Comparison of ENCODE assay signal across 8 cellular contexts in the genomic region with DNA sequence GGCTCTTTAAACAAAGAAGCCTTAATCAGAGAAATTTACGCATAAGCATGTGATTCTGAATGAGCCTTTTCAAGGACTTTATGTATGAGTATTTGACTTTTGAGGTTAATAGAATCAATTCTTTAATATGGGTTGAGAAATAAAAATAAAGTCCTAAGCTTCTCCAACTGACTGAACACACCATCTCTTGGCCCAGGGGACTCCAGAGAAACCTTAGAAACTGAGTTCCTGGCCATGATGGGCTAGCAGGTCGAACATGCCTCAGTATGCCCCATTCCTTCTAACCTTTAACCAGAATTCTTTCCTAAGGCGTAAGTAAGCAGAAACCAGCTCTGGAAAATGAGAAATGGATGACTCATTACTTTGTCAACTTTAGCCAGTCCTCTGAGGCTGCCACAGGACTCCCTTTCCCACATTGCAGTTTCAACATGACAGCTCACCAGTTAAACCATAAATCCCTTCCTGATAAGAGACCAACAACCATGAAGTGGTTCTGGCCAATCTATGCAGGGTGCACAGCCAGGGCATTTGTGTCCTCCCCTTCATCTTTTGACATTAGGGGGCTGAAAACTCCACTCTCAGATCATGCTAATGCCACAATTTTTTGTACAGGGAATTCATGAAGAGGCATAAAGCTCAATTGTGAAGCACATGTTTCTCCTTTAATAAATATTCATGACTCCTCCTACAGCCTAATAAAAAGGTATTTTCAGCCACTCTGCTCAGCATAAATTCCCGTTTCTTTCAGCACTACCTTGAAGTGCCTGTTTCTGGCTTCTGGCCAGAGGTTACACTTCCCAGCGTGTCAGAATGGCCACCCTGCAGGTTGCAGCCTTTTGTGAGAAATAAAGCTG. TPM values are rescaled to one million over a fixed set of nuclear protein-coding genes. Genes with fewer than 3 reads are reported as not detected.
A peak's percentile ranks its signal among the peaks of the same experiment; 100 is the strongest.
DNase-seq lines count a peak whose midpoint lies in the region; ATAC-seq and TF ChIP-seq lines count a peak whose summit lies in the region.

No MANE protein-coding gene starts in this region.

- POLR2A ChIA-PET in IMR-90 (lab: Charles Lee; ENCODE audit: unreplicated experiment) = interaction anchor here (1.3 kb wide), 1 partner anchor 71 kb away, joined by 4 read pairs; no protein-coding TSS in a partner anchor

- peak overlapping the region; percentile 41; the same call in 1 of the 2 replicates for H3K56ac ChIP-seq in IMR-90 (ENCODE audit: extremely low read depth, insufficient read depth, low read length)

- peak overlapping the region; percentile 79; the same call in 1 of the 2 replicates for H3K23ac ChIP-seq in IMR-90 (ENCODE audit: low read depth, low read length)

- peak overlapping the region; percentile 75; the same call in 2 of the 3 replicates for H2BK15ac ChIP-seq in IMR-90 (ENCODE audit: low read depth, low read length)

- peak overlapping the region; percentile 80 for H4K91ac ChIP-seq in IMR-90 (ENCODE audit: insufficient read depth, low read depth, low read length)

- CTCF ChIA-PET in IMR-90 (lab: Yijun Ruan, JAX) = interaction anchor here (0.6 to 1.1 kb wide), 2 partner anchors 11 to 344 kb away, joined by 4 to 6 read pairs; no protein-coding TSS in a partner anchor

- 13% methylated on average over 1 of the region's 5 CpGs; no CpG with 5 or more reads in 1 of the 2 experiments for WGBS in IMR-90 (ENCODE audit: extremely low coverage in 2 of 2, insufficient read length in 1 of 2), 2 experiments
- 45 to 50% methylated on average over 5 of the region's 5 CpGs for WGBS in heart right ventricle, 2 donors

- peak overlapping the region; percentile 86 for H2BK5ac ChIP-seq in IMR-90 (ENCODE audit: low read depth, low read length, poor library complexity, severe bottlenecking)

- no peak overlapping the region for H3K27ac Mint-ChIP-seq in activated CD4-positive, alpha-beta T cell treated with anti-CD3 and anti-CD28 coated beads, Interleukin-2, amount 10 ng/mL, durations not matched to agents 24 days and 14 days
- no peak overlapping the region for H3K27ac Mint-ChIP-seq in stimulated activated effector memory CD8-positive, alpha-beta T cell treated with anti-CD3 and anti-CD28 coated beads, Interleukin-12 subunit alpha, Interleukin-12 subunit beta, amount 100 ng/mL, for 72 hours

- no peaks in the 10 kb centered on the region for H3K36me3 ChIP-seq in IMR-90 (ENCODE audit: control insufficient read depth, insufficient read depth, low read length)
- H3K36me3 ChIP-seq in heart right ventricle = no peaks in the 10 kb centered on the region

- H4K5ac ChIP-seq in IMR-90 (ENCODE audit: low read depth, low read length) = no peak overlapping the region

- H3K27me3 ChIP-seq in IMR-90 (ENCODE audit: control insufficient read depth, insufficient read depth, low read length) = no peaks in the 10 kb centered on the region
- no peaks in the 10 kb centered on the region for H3K27me3 ChIP-seq in heart right ventricle

- TF ChIP-seq CTCF in IMR-90 (conservative IDR thresholded peaks at IDR 0.05; ENCODE audit: low read depth, low read length) = no peak
- no peak for TF ChIP-seq CTCF in heart right ventricle (IDR thresholded peaks at IDR 0.05)

- H3K4me3 ChIP-seq in IMR-90 (ENCODE audit: insufficient read depth, low read depth, low read length) (no peak overlapping the region), heart right ventricle (no peak overlapping the region)

- peak overlapping the region; percentile 93 for H2BK120ac ChIP-seq in IMR-90 (ENCODE audit: low read depth, low read length)

- no peaks in the 10 kb centered on the region for H3K9me3 Mint-ChIP-seq in activated CD4-positive, alpha-beta T cell treated with anti-CD3 and anti-CD28 coated beads, Interleukin-2, amount 10 ng/mL, durations not matched to agents 24 days and 14 days
- H3K9me3 Mint-ChIP-seq in stimulated activated effector memory CD8-positive, alpha-beta T cell treated with anti-CD3 and anti-CD28 coated beads, Interleukin-12 subunit alpha, Interleukin-12 subunit beta, amount 100 ng/mL, for 72 hours = no peaks in the 10 kb centered on the region

- no peak for TF ChIP-seq POLR2A in IMR-90 (IDR thresholded peaks at IDR 0.05; ENCODE audit: low read depth, low read length)

- peaks cover 3% of the 10 kb centered on the region for H3K4me1 ChIP-seq in IMR-90 (ENCODE audit: control insufficient read depth, insufficient read depth, low read length)
- H3K4me1 ChIP-seq in heart right ventricle = peaks cover 0 to 29% (median 6%) of the 10 kb centered on the region in 9 donors

- H2BK20ac ChIP-seq in IMR-90 (ENCODE audit: low read depth, low read length) = peak overlapping the region; percentile 92

- no TSS peak for BruUV-seq in IMR-90 (replicated peaks; lab: Mats Ljungman, UMichigan)

- no peak overlapping the region; the same call in 1 of the 2 replicates for H3K9ac ChIP-seq in IMR-90 (ENCODE audit: low read depth, low read length)

- no peak for TF ChIP-seq RAD21 in IMR-90 (IDR thresholded peaks at IDR 0.05; ENCODE audit: low read length)

- H4K8ac ChIP-seq in IMR-90 (ENCODE audit: low read depth in 2 of 2, low read length in 2 of 2) = peak overlapping the region in 1 of 2 experiments; percentile 72; a peak in 2 of 4 replicates

- no peaks in the 10 kb centered on the region for H4K20me1 ChIP-seq in IMR-90 (ENCODE audit: insufficient read depth, low read length)

- ATAC-seq in IMR-90 (ENCODE audit: low read depth) (peak; percentile 96), heart right ventricle (peak in 7 of 8 donors; percentile 14 to 94 (median 43)), HG02840 (IDR thresholded peaks at IDR 0.05; ENCODE audit: low FRiP score, unreplicated experiment) (no peak)
- peak; percentile 82 for ATAC-seq in stimulated activated effector memory CD8-positive, alpha-beta T cell treated with anti-CD3 and anti-CD28 coated beads, Interleukin-12 subunit alpha, Interleukin-12 subunit beta, amount 100 ng/mL, for 72 hours

- H3K9me3 ChIP-seq in IMR-90 (ENCODE audit: control insufficient read depth, insufficient read depth, low read length) = no peaks in the 10 kb centered on the region
- peaks cover 0 to 5% (median 0%) of the 10 kb centered on the region in 11 donors for H3K9me3 ChIP-seq in heart right ventricle

- no peak overlapping the region for H3K4me3 Mint-ChIP-seq in activated CD4-positive, alpha-beta T cell treated with anti-CD3 and anti-CD28 coated beads, Interleukin-2, amount 10 ng/mL, durations not matched to agents 24 days and 14 days
- H3K4me3 Mint-ChIP-seq in stimulated activated effector memory CD8-positive, alpha-beta T cell treated with anti-CD3 and anti-CD28 coated beads, Interleukin-12 subunit alpha, Interleukin-12 subunit beta, amount 100 ng/mL, for 72 hours = no peak overlapping the region

- no peak overlapping the region for H2AK9ac ChIP-seq in IMR-90 (replicated peaks; ENCODE audit: low read depth, low read length, poor library complexity)

- H3K4me1 Mint-ChIP-seq in activated CD4-positive, alpha-beta T cell treated with anti-CD3 and anti-CD28 coated beads, Interleukin-2, amount 10 ng/mL, durations not matched to agents 24 days and 14 days = peaks cover 4% of the 10 kb centered on the region
- H3K4me1 Mint-ChIP-seq in stimulated activated effector memory CD8-positive, alpha-beta T cell treated with anti-CD3 and anti-CD28 coated beads, Interleukin-12 subunit alpha, Interleukin-12 subunit beta, amount 100 ng/mL, for 72 hours = peaks cover 12% of the 10 kb centered on the region

- intact Hi-C loops in activated CD4-positive, alpha-beta T cell treated with anti-CD3 and anti-CD28 coated beads, Interleukin-2, amount 10 ng/mL, durations not matched to agents 24 days and 14 days (cut with micrococcal nuclease) = no loop called here
- intact Hi-C loops in IMR-90 (cut with micrococcal nuclease) (no loop called here), heart right ventricle (cut with DNase I) (no loop called here)

- H3K18ac ChIP-seq in IMR-90 (ENCODE audit: low read depth, low read length) = peak overlapping the region; percentile 64; the same call in 1 of the 2 replicates

- DNase-seq in activated CD4-positive, alpha-beta T cell treated with anti-CD3 and anti-CD28 coated beads, Interleukin-2, amount 10 ng/mL, durations not matched to agents 24 days and 14 days = peak; percentile 49
- DNase-seq in activated CD4-positive, alpha-beta T cell treated with anti-CD3 and anti-CD28 coated beads for 1 hour = no peak
- DNase-seq in IMR-90 (peak; percentile 97), SW 1271 (lab: John Stamatoyannopoulos, UW) (peak; percentile 65 to 95), heart right ventricle (no peak)
- DNase-seq in stimulated activated effector memory CD8-positive, alpha-beta T cell treated with anti-CD3 and anti-CD28 coated beads, Interleukin-12 subunit alpha, Interleukin-12 subunit beta, amount 100 ng/mL, for 72 hours (ENCODE audit: low spot score in 2 of 2) = no peak
- DNase-seq in effector CD4-positive, alpha-beta T cell = no peak

- H3K27ac ChIP-seq in IMR-90 (ENCODE audit: insufficient read depth, low read length) (peak overlapping the region; percentile 33), heart right ventricle (peak overlapping the region in 4 of 10 donors; percentile 10 to 64 (median 25))

- H3K4ac ChIP-seq in IMR-90 (ENCODE audit: low read depth, low read length) = peak overlapping the region; percentile 78; the same call in 1 of the 2 replicates

- H3K27me3 Mint-ChIP-seq in activated CD4-positive, alpha-beta T cell treated with anti-CD3 and anti-CD28 coated beads, Interleukin-2, amount 10 ng/mL, durations not matched to agents 24 days and 14 days = peaks cover 45% of the 10 kb centered on the region

- dilution Hi-C loops in IMR-90 (cut with HindIII; ENCODE audit: low sequenced_read_pairs, unreplicated experiment) = no loop called here

- H2AFZ ChIP-seq in IMR-90 (replicated peaks; ENCODE audit: low read length, poor library complexity) = peak overlapping the region; percentile 67

- H3K36me3 Mint-ChIP-seq in activated CD4-positive, alpha-beta T cell treated with anti-CD3 and anti-CD28 coated beads, Interleukin-2, amount 10 ng/mL, durations not matched to agents 24 days and 14 days (ENCODE audit: low read depth) = no peaks in the 10 kb centered on the region
- H3K36me3 Mint-ChIP-seq in stimulated activated effector memory CD8-positive, alpha-beta T cell treated with anti-CD3 and anti-CD28 coated beads, Interleukin-12 subunit alpha, Interleukin-12 subunit beta, amount 100 ng/mL, for 72 hours = no peaks in the 10 kb centered on the region

- no peak overlapping the region for H2AK5ac ChIP-seq in IMR-90 (ENCODE audit: low read depth, low read length)

- H3K4me2 ChIP-seq in IMR-90 (ENCODE audit: low read depth, low read length) = peak overlapping the region; percentile 50

- H3K79me1 ChIP-seq in IMR-90 (ENCODE audit: low read depth in 1 of 2, low read length in 2 of 2) = no peaks in the 10 kb centered on the region

- no peaks in the 10 kb centered on the region; the same call in 1 of the 2 replicates for H3K9me1 ChIP-seq in IMR-90 (ENCODE audit: insufficient read depth, low read length)

- H3K14ac ChIP-seq in IMR-90 (replicated peaks; ENCODE audit: low read depth, low read length) = peak overlapping the region; percentile 58

- in situ Hi-C loops in IMR-90 (cut with MboI; ENCODE audit: low sequenced_read_pairs) = no loop called here

RNA-seq across cellular contexts. Expression of gene TM4SF18, which starts 33.3 kb away (rescaled TPM):
- not detected in 2 replicates for total RNA-seq in activated CD4-positive, alpha-beta T cell treated with anti-CD3 and anti-CD28 coated beads, Interleukin-2, amount 10 ng/mL, durations not matched to agents 24 days and 14 days
- total RNA-seq in IMR-90 (2012; rRNA removed) = under 0.01 TPM in 1 of 2 replicates, not detected in the other
- polyA plus RNA-seq in IMR-90 (2012; rRNA removed) = not detected in 2 replicates
- not detected in 2 replicates for polyA plus RNA-seq in IMR-90 (2012; cell fraction: cytosol; rRNA removed)
- not detected in 2 replicates for polyA plus RNA-seq in IMR-90 (2012; cell fraction: nucleus; rRNA removed; ENCODE audit: low replicate concordance)
- 10 to 100 TPM in 6 of 10 donors, 1 to 10 TPM in 4; 4.1 to 21.2 (median 10.3) TPM for total RNA-seq in heart right ventricle
- polyA plus RNA-seq in heart right ventricle = 1 to 10 TPM; 6.0 TPM

Comparison
In these comparisons a context has a peak if more than half of its experiments do, and no peak if none do; other contexts are left out.
1. DNase-seq: peak in activated CD4-positive, alpha-beta T cell treated with anti-CD3 and anti-CD28 coated beads, Interleukin-2, amount 10 ng/mL, durations not matched to agents 24 days and 14 days (single experiment), IMR-90 (single experiment) and SW 1271 (2 of 2); none in activated CD4-positive, alpha-beta T cell treated with anti-CD3 and anti-CD28 coated beads for 1 hour (single experiment), heart right ventricle (0 of 2), stimulated activated effector memory CD8-positive, alpha-beta T cell treated with anti-CD3 and anti-CD28 coated beads, Interleukin-12 subunit alpha, Interleukin-12 subunit beta, amount 100 ng/mL, for 72 hours (0 of 2) and effector CD4-positive, alpha-beta T cell (single experiment).